ENCODE assay signal across 4 cellular contexts in genomic region chr5:70421322-70421721, GRCh38.
A peak's percentile ranks its signal among the peaks of the same experiment; 100 is the strongest.
DNase-seq lines count a peak whose midpoint lies in the region; ATAC-seq, FAIRE-seq and TF ChIP-seq lines count a peak whose summit lies in the region.
"Not testable (repeated sequence)": the region's sequence is repeated elsewhere in the genome, so short reads cannot be mapped to it uniquely, and the experiment has no call there.

No MANE protein-coding gene starts in this region.

- not testable (repeated sequence) for H3K79me2 ChIP-seq in HepG2 (ENCODE audit: insufficient read depth, low read length)

- H2AFZ ChIP-seq in HepG2 (ENCODE audit: low read length), result not testable (repeated sequence)

- H3K4me3 ChIP-seq in HepG2 (replicated peaks in 1 of 3; ENCODE audit: insufficient read depth in 1 of 3, low read depth in 2 of 3, low read length in 3 of 3); mucosa of descending colon: not testable (repeated sequence)

- not testable (repeated sequence) for TF ChIP-seq CTCF in HepG2 (CRISPR knock-in tag; IDR thresholded peaks at IDR 0.05); mucosa of descending colon (IDR thresholded peaks at IDR 0.05)

- intact Hi-C loops in left colon (cut with DNase I, micrococcal nuclease); HepG2 (cut with micrococcal nuclease; ENCODE audit: unreplicated experiment); mucosa of descending colon (cut with DNase I, micrococcal nuclease): not testable (repeated sequence)

- not testable (repeated sequence) for TF ChIP-seq EP300 in HepG2 (IDR thresholded peaks at IDR 0.05; ENCODE audit: low read depth in 2 of 2, low read length in 2 of 2); HepG2 (CRISPR knock-in tag; IDR thresholded peaks at IDR 0.05; ENCODE audit: borderline replicate concordance)

- H3K4me1 ChIP-seq in HepG2 (ENCODE audit: insufficient read depth, low read length); mucosa of descending colon (ENCODE audit: low read depth): not testable (repeated sequence)

- not testable (repeated sequence) for BruUV-seq in HepG2 (replicated peaks; lab: Mats Ljungman, UMichigan)

- not testable (repeated sequence) for H4K20me1 ChIP-seq in HepG2 (ENCODE audit: insufficient read depth, low read length)

- H3K4me2 ChIP-seq in HepG2 (ENCODE audit: low read depth, low read length), result not testable (repeated sequence)

- not testable (repeated sequence) for TF ChIP-seq POLR2A in HepG2 (IDR thresholded peaks at IDR 0.05; ENCODE audit: insufficient read depth in 1 of 2, low read depth in 2 of 2, low read length in 2 of 2)

- FAIRE-seq in colon (lab: Jason Lieb, UNC), result peak; percentile 10
- FAIRE-seq in HepG2 (lab: Jason Lieb, UNC), result not testable (repeated sequence)

- ATAC-seq in left colon (peak; percentile 81), HepG2 (peak; percentile 54; the same call in 2 of the 3 replicates), mucosa of descending colon (peak; percentile 85)

- POLR2A ChIA-PET in HepG2 (lab: Yijun Ruan, JAX), result not testable (repeated sequence)

- not testable (repeated sequence) for H3K9ac ChIP-seq in HepG2 (ENCODE audit: insufficient read depth, low read depth, low read length)

- CTCF ChIA-PET in HepG2 (lab: Yijun Ruan, JAX; ENCODE audit: low intra/inter-chr PET ratio, low total read pairs), result not testable (repeated sequence)

- not testable (repeated sequence) for H3K27me3 ChIP-seq in HepG2 (ENCODE audit: control insufficient read depth in 1 of 2, insufficient read depth in 2 of 2, low read length in 2 of 2)

- WGBS in HepG2 (ENCODE audit: low lambda C conversion rate), result no CpG with 5 or more reads among the region's 1 CpG

- not testable (repeated sequence) for DNase-seq in left colon; HepG2 (ENCODE audit: low spot score); mucosa of descending colon

- TF ChIP-seq RAD21 in HepG2 (CRISPR knock-in tag; IDR thresholded peaks at IDR 0.05), result not testable (repeated sequence)

- not testable (repeated sequence) for H3K9me3 ChIP-seq in HepG2 (ENCODE audit: low read length); mucosa of descending colon

- in situ Hi-C loops in HepG2 (cut with HindIII; ENCODE audit: extremely low pct_ligation_motif_present, low pct_unique_long_range_greater_than_20kb), result not testable (repeated sequence)

- H3K27ac ChIP-seq in HepG2 (ENCODE audit: extremely low read length, insufficient read depth, low read length), result not testable (repeated sequence)

- not testable (repeated sequence) for H3K36me3 ChIP-seq in HepG2 (replicated peaks in 1 of 2; ENCODE audit: control insufficient read depth in 1 of 2, insufficient read depth in 2 of 2, low read length in 2 of 2); mucosa of descending colon (ENCODE audit: low read depth)
